ENCODE assay signal across 11 cellular contexts in genomic region chr5:133977858-133978257, GRCh38. TPM values are rescaled to one million over a fixed set of nuclear protein-coding genes. Genes with fewer than 3 reads are reported as not detected.
DNase-seq lines count a peak whose midpoint lies in the region; ATAC-seq, FAIRE-seq and TF ChIP-seq lines count a peak whose summit lies in the region.
"Had no signal": no experiment of that assay in that cellular context is flagged by ENCODE, and none has a peak within 500 bp of the region (broad histone marks: within the 10 kb centered on the region; RNA-seq: fewer than 3 reads in every experiment).

No MANE protein-coding gene starts in this region.

- H3K27ac Mint-ChIP-seq in activated T-helper 1 cell treated with anti-CD3 and anti-CD28 coated beads, Interleukin-12 subunit alpha, Interleukin-12 subunit beta, Interleukin-2, Interleukin-4 antibody, amounts not matched to agents 30 ng/mL and 10 ng/mL and 1 ng/mL, durations not matched to agents 14 hours and 24 hours and 36 hours: peak overlapping the region; percentile 73

- 10% methylated on average over 1 of the region's 1 CpG for WGBS in A549 (ENCODE audit: missing lambda C conversion rate)
- WGBS in body of pancreas, 2 donors: 81 to 89% methylated on average over 1 of the region's 1 CpG

- peak overlapping the region; percentile 45 for H3K4me2 ChIP-seq in A549

- H3K36me3 ChIP-seq in body of pancreas (replicated peaks in 1 of 2; ENCODE audit: insufficient read depth in 1 of 2, low read depth in 2 of 2): peaks cover 0 to 12% of the 10 kb centered on the region in 2 donors

- peaks cover 34% of the 10 kb centered on the region for H3K4me1 Mint-ChIP-seq in activated T-helper 1 cell treated with anti-CD3 and anti-CD28 coated beads, Interleukin-12 subunit alpha, Interleukin-12 subunit beta, Interleukin-2, Interleukin-4 antibody, amounts not matched to agents 30 ng/mL and 10 ng/mL and 1 ng/mL, durations not matched to agents 14 hours and 24 hours and 36 hours (ENCODE audit: low read depth)

- no peak for TF ChIP-seq RAD21 in A549 (conservative IDR thresholded peaks at IDR 0.05 in 1 of 2, IDR thresholded peaks at IDR 0.05 in 1 of 2)

- H3K9me3 ChIP-seq in A549: no peaks in the 10 kb centered on the region
- H3K9me3 ChIP-seq in body of pancreas: no peaks in the 10 kb centered on the region

- intact Hi-C loops in activated T-helper 1 cell treated with anti-CD3 and anti-CD28 coated beads, Interleukin-12 subunit alpha, Interleukin-12 subunit beta, Interleukin-2, Interleukin-4 antibody, amounts not matched to agents 30 ng/mL and 10 ng/mL and 1 ng/mL, durations not matched to agents 14 hours and 24 hours and 36 hours (cut with micrococcal nuclease): loop anchor here (1.0 kb wide), 1 partner anchor 10 kb away; the partner anchor contains the start of gene C5orf15
- intact Hi-C loops in body of pancreas (cut with DNase I): no loop called here

- TF ChIP-seq EP300 in A549 (IDR thresholded peaks at IDR 0.05): no peak

- H3K4me1 ChIP-seq in A549 (peaks cover 27% of the 10 kb centered on the region), foreskin keratinocyte (peaks cover 3% of the 10 kb centered on the region), body of pancreas (no peaks in the 10 kb centered on the region)

- DNase-seq in A549 (ENCODE audit: low read depth in 1 of 2, low spot score in 1 of 2): no peak
- peak; percentile 68 for DNase-seq in GM03348 (ENCODE audit: low spot score)
- no peak for DNase-seq in activated T-helper 1 cell treated with anti-CD3 and anti-CD28 coated beads, Interleukin-12 subunit alpha, Interleukin-12 subunit beta, Interleukin-2, Interleukin-4 antibody, amounts not matched to agents 30 ng/mL and 10 ng/mL and 1 ng/mL, durations not matched to agents 14 hours and 24 hours and 36 hours (ENCODE audit: low spot score)
- peak in 1 of 2 donors; percentile 26 for DNase-seq in foreskin keratinocyte
- no peak for DNase-seq in iPS-NIHi11 (ENCODE audit: low spot score)
- no peak for DNase-seq in NCI-H526 treated with DMSO at 0.1 percent for 48 hours (lab: John Stamatoyannopoulos, UW)
- no peak for DNase-seq in body of pancreas
- DNase-seq: NCI-H1694 treated with DMSO at 0.1 percent for 48 hours, RPMI8226 had no signal

- H3K27me3 ChIP-seq in foreskin keratinocyte (no peaks in the 10 kb centered on the region), body of pancreas (no peaks in the 10 kb centered on the region)

- H3K4me3 ChIP-seq in A549 (no peak overlapping the region), body of pancreas (no peak overlapping the region)

- no peaks in the 10 kb centered on the region for H3K9me3 Mint-ChIP-seq in activated T-helper 1 cell treated with anti-CD3 and anti-CD28 coated beads, Interleukin-12 subunit alpha, Interleukin-12 subunit beta, Interleukin-2, Interleukin-4 antibody, amounts not matched to agents 30 ng/mL and 10 ng/mL and 1 ng/mL, durations not matched to agents 14 hours and 24 hours and 36 hours

- TF ChIP-seq CTCF in A549 (IDR thresholded peaks at IDR 0.05): no peak
- no peak for TF ChIP-seq CTCF in foreskin keratinocyte (conservative IDR thresholded peaks at IDR 0.05)
- no peak for TF ChIP-seq CTCF in body of pancreas (IDR thresholded peaks at IDR 0.05)

- no peak overlapping the region for H3K4me3 Mint-ChIP-seq in activated T-helper 1 cell treated with anti-CD3 and anti-CD28 coated beads, Interleukin-12 subunit alpha, Interleukin-12 subunit beta, Interleukin-2, Interleukin-4 antibody, amounts not matched to agents 30 ng/mL and 10 ng/mL and 1 ng/mL, durations not matched to agents 14 hours and 24 hours and 36 hours

- TF ChIP-seq POLR2A in A549 (IDR thresholded peaks at IDR 0.05; ENCODE audit: low read length) (no peak), body of pancreas (IDR thresholded peaks at IDR 0.05) (no peak)

- H3K27ac ChIP-seq in A549: peak overlapping the region; percentile 70 to 82
- peak overlapping the region; percentile 35 for H3K27ac ChIP-seq in foreskin keratinocyte
- H3K27ac ChIP-seq in body of pancreas: no peak overlapping the region

- FAIRE-seq in A549 (lab: Jason Lieb, UNC): no peak
- FAIRE-seq: colon had no signal

- H3K36me3 Mint-ChIP-seq in activated T-helper 1 cell treated with anti-CD3 and anti-CD28 coated beads, Interleukin-12 subunit alpha, Interleukin-12 subunit beta, Interleukin-2, Interleukin-4 antibody, amounts not matched to agents 30 ng/mL and 10 ng/mL and 1 ng/mL, durations not matched to agents 14 hours and 24 hours and 36 hours (ENCODE audit: low read depth): peaks cover 50% of the 10 kb centered on the region

- CTCF ChIA-PET in A549 (lab: Yijun Ruan, JAX): interaction anchor here (1.2 to 8.0 kb wide), 7 partner anchors 8 to 554 kb away, joined by 3 to 91 read pairs (median 3); partner anchors contain the start of gene VDAC1

- no peaks in the 10 kb centered on the region for H3K27me3 Mint-ChIP-seq in activated T-helper 1 cell treated with anti-CD3 and anti-CD28 coated beads, Interleukin-12 subunit alpha, Interleukin-12 subunit beta, Interleukin-2, Interleukin-4 antibody, amounts not matched to agents 30 ng/mL and 10 ng/mL and 1 ng/mL, durations not matched to agents 14 hours and 24 hours and 36 hours (ENCODE audit: insufficient read depth)

- POLR2A ChIA-PET in A549 (lab: Yijun Ruan, JAX): no interaction called here

- ATAC-seq in A549 (peak in 1 of 2 experiments; percentile 44; a peak in 3 of 6 replicates), foreskin keratinocyte (peak; percentile 29), GM19328 (IDR thresholded peaks at IDR 0.05; ENCODE audit: unreplicated experiment) (no peak), body of pancreas (no peak)

TF ChIP-seq in A549, 52 proteins besides CTCF, POLR2A, EP300 and RAD21:
- TF ChIP-seq ZNF302 (CRISPR knock-in tag; IDR thresholded peaks at IDR 0.05) (no peak), FOSL2 (IDR thresholded peaks at IDR 0.05) (no peak), FOSL2 (CRISPR knock-in tag; IDR thresholded peaks at IDR 0.05) (0 out of 2 replicates have a peak, but pooled peaks have one; percentile 23), ATOH8 (CRISPR knock-in tag; IDR thresholded peaks at IDR 0.05; ENCODE audit: low read depth) (no peak)

RNA-seq across cellular contexts. Expression of gene C5orf15, which starts 9.4 kb away (rescaled TPM):
- 103 and 126 TPM in 2 replicates for polyA plus RNA-seq in A549 (2011; rRNA removed)
- 56.7 and 62.9 TPM in 2 replicates for polyA plus RNA-seq in A549 (2012; cell fraction: cytosol; rRNA removed)
- 40.6 and 52.1 TPM in 2 replicates for polyA plus RNA-seq in A549 (2012; cell fraction: nucleus; rRNA removed)
- polyA plus RNA-seq in A549 (2017; fragmentation: RNase III; extraction: RNeasy Plus Mini Kit Qiagen cat#74134 plus additional on column Dnase treatment): 89.1 to 92.9 TPM (median 89.9 TPM) in 3 replicates
- polyA minus RNA-seq in A549 (2011; rRNA and poly(A)+ RNA removed): 45.9 and 61.8 TPM in 2 replicates
- total RNA-seq in activated T-helper 1 cell treated with anti-CD3 and anti-CD28 coated beads, Interleukin-12 subunit alpha, Interleukin-12 subunit beta, Interleukin-2, Interleukin-4 antibody, amounts not matched to agents 30 ng/mL and 10 ng/mL and 1 ng/mL, durations not matched to agents 14 hours and 24 hours and 36 hours: 50.0 and 50.8 TPM in 2 replicates
- total RNA-seq in foreskin keratinocyte: 42.1 and 45.9 TPM in 2 replicates
- polyA plus RNA-seq in foreskin keratinocyte: 25.2 and 28.3 TPM in 2 replicates
- 10 to 100 TPM; 20.4 to 28.0 TPM for total RNA-seq in body of pancreas

RNA-seq across cellular contexts. Expression of gene VDAC1, which starts 26.9 kb away (rescaled TPM):
- 300 and 369 TPM in 2 replicates for polyA plus RNA-seq in A549 (2011; rRNA removed)
- 253 and 262 TPM in 2 replicates for polyA plus RNA-seq in A549 (2012; cell fraction: cytosol; rRNA removed)
- polyA plus RNA-seq in A549 (2012; cell fraction: nucleus; rRNA removed): 142 and 193 TPM in 2 replicates
- 416 to 463 TPM (median 442 TPM) in 3 replicates for polyA plus RNA-seq in A549 (2017; fragmentation: RNase III; extraction: RNeasy Plus Mini Kit Qiagen cat#74134 plus additional on column Dnase treatment)
- polyA minus RNA-seq in A549 (2011; rRNA and poly(A)+ RNA removed): 145 and 174 TPM in 2 replicates
- 440 and 442 TPM in 2 replicates for total RNA-seq in activated T-helper 1 cell treated with anti-CD3 and anti-CD28 coated beads, Interleukin-12 subunit alpha, Interleukin-12 subunit beta, Interleukin-2, Interleukin-4 antibody, amounts not matched to agents 30 ng/mL and 10 ng/mL and 1 ng/mL, durations not matched to agents 14 hours and 24 hours and 36 hours
- total RNA-seq in foreskin keratinocyte: 369 and 392 TPM in 2 replicates
- 278 and 321 TPM in 2 replicates for polyA plus RNA-seq in foreskin keratinocyte
- total RNA-seq in body of pancreas: 10 to 100 TPM; 37.6 to 65.1 TPM

Comparison
In these comparisons a context has a peak if more than half of its experiments do, and no peak if none do; other contexts are left out.
1. H3K27ac ChIP-seq: peak in A549 (2 of 2) and foreskin keratinocyte (single experiment); none in body of pancreas (0 of 4).